In the genomic region with DNA sequence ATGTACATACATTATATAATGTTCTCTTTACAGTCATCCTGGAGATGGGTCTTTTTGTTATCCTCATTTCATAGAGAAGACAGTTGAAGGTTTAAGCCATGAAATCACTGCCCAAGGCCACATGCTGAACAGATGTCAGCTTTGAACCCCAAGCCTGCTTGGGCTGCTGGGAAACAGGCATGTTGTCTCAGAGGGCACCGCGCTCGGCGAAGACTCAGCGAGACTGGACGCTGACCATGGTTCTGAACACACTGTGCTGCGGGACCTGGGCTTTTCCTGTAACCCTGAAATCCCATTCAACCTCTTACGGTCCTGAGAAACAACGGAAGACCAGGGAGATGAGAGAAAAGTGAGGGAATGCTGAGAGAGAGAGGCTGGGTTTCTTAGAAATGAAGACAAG, we compare ENCODE assay signal across 1 cellular context.
TF ChIP-seq lines count a peak whose summit lies in the region.

No MANE protein-coding gene starts in this region.

TF ChIP-seq in HepG2, 621 proteins besides CTCF, POLR2A, EP300 and RAD21 (continued from another document and continues in another):
- TF ChIP-seq, protein P1, sequence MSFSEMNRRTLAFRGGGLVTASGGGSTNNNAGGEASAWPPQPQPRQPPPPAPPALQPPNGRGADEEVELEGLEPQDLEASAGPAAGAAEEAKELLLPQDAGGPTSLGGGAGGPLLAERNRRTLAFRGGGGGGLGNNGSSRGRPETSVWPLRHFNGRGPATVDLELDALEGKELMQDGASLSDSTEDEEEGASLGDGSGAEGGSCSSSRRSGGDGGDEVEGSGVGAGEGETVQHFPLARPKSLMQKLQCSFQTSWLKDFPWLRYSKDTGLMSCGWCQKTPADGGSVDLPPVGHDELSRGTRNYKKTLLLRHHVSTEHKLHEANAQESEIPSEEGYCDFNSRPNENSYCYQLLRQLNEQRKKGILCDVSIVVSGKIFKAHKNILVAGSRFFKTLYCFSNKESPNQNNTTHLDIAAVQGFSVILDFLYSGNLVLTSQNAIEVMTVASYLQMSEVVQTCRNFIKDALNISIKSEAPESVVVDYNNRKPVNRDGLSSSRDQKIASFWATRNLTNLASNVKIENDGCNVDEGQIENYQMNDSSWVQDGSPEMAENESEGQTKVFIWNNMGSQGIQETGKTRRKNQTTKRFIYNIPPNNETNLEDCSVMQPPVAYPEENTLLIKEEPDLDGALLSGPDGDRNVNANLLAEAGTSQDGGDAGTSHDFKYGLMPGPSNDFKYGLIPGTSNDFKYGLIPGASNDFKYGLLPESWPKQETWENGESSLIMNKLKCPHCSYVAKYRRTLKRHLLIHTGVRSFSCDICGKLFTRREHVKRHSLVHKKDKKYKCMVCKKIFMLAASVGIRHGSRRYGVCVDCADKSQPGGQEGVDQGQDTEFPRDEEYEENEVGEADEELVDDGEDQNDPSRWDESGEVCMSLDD (CRISPR knock-in tag; IDR thresholded peaks at IDR 0.05; ENCODE audit: borderline replicate concordance) = peak; percentile 70
- TF ChIP-seq ZNF20 (CRISPR knock-in tag; IDR thresholded peaks at IDR 0.05) = no peak
- TF ChIP-seq ZBTB7A (CRISPR knock-in tag; IDR thresholded peaks at IDR 0.05) = no peak
- TF ChIP-seq RXRB (CRISPR knock-in tag; IDR thresholded peaks at IDR 0.05; ENCODE audit: borderline replicate concordance) = peak; percentile 45; the same call in 1 of the 2 replicates
- TF ChIP-seq, protein P2, sequence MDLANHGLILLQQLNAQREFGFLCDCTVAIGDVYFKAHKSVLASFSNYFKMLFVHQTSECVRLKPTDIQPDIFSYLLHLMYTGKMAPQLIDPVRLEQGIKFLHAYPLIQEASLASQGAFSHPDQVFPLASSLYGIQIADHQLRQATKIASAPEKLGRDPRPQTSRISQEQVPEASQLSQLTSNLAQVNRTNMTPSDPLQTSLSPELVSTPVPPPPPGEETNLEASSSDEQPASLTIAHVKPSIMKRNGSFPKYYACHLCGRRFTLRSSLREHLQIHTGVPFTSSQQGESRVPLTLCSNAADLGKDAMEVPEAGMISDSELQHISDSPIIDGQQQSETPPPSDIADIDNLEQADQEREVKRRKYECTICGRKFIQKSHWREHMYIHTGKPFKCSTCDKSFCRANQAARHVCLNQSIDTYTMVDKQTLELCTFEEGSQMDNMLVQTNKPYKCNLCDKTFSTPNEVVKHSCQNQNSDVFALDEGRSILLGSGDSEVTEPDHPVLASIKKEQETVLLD (CRISPR knock-in tag; IDR thresholded peaks at IDR 0.05; ENCODE audit: low read depth) = no peak
- TF ChIP-seq, protein P3, sequence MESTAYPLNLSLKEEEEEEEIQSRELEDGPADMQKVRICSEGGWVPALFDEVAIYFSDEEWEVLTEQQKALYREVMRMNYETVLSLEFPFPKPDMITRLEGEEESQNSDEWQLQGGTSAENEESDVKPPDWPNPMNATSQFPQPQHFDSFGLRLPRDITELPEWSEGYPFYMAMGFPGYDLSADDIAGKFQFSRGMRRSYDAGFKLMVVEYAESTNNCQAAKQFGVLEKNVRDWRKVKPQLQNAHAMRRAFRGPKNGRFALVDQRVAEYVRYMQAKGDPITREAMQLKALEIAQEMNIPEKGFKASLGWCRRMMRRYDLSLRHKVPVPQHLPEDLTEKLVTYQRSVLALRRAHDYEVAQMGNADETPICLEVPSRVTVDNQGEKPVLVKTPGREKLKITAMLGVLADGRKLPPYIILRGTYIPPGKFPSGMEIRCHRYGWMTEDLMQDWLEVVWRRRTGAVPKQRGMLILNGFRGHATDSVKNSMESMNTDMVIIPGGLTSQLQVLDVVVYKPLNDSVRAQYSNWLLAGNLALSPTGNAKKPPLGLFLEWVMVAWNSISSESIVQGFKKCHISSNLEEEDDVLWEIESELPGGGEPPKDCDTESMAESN (CRISPR knock-in tag; conservative IDR thresholded peaks at IDR 0.05) = peak; percentile 58; the same call in 1 of the 2 replicates
- TF ChIP-seq HIVEP1 (CRISPR knock-in tag; IDR thresholded peaks at IDR 0.05) = no peak
- TF ChIP-seq, protein P4, sequence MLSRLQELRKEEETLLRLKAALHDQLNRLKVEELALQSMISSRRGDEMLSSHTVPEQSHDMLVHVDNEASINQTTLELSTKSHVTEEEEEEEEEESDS (CRISPR knock-in tag; IDR thresholded peaks at IDR 0.05; ENCODE audit: borderline replicate concordance) = no peak
- no peak for TF ChIP-seq ZNF44 (CRISPR knock-in tag; IDR thresholded peaks at IDR 0.05)
- TF ChIP-seq PRMT3 (CRISPR knock-in tag; IDR thresholded peaks at IDR 0.05; ENCODE audit: borderline replicate concordance, low read depth) = no peak; the same call in 1 of the 2 replicates
- no peak for TF ChIP-seq ZFYVE20 (CRISPR knock-in tag; IDR thresholded peaks at IDR 0.05; ENCODE audit: borderline replicate concordance, low read depth)
- TF ChIP-seq, protein P5, sequence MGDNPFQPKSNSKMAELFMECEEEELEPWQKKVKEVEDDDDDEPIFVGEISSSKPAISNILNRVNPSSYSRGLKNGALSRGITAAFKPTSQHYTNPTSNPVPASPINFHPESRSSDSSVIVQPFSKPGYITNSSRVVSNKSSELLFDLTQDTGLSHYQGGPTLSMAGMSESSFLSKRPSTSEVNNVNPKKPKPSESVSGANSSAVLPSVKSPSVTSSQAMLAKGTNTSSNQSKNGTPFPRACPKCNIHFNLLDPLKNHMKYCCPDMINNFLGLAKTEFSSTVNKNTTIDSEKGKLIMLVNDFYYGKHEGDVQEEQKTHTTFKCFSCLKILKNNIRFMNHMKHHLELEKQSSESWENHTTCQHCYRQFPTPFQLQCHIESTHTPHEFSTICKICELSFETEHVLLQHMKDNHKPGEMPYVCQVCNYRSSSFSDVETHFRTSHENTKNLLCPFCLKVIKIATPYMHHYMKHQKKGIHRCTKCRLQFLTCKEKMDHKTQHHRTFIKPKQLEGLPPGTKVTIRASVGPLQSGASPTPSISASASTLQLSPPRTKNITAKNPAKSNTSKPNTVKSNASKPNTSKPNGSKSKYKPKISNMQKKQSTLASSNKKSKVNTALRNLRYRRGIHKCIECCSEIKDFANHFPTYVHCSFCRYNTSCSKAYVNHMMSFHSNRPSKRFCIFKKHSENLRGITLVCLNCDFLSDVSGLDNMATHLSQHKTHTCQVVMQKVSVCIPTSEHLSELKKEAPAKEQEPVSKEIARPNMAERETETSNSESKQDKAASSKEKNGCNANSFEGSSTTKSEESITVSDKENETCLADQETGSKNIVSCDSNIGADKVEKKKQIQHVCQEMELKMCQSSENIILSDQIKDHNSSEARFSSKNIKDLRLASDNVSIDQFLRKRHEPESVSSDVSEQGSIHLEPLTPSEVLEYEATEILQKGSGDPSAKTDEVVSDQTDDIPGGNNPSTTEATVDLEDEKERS (CRISPR knock-in tag; IDR thresholded peaks at IDR 0.05) = no peak
- TF ChIP-seq ZNF616 (CRISPR knock-in tag; IDR thresholded peaks at IDR 0.05; ENCODE audit: low read depth) = 0 out of 2 replicates have a peak, but pooled peaks have one; percentile 57
- TF ChIP-seq, protein P6, sequence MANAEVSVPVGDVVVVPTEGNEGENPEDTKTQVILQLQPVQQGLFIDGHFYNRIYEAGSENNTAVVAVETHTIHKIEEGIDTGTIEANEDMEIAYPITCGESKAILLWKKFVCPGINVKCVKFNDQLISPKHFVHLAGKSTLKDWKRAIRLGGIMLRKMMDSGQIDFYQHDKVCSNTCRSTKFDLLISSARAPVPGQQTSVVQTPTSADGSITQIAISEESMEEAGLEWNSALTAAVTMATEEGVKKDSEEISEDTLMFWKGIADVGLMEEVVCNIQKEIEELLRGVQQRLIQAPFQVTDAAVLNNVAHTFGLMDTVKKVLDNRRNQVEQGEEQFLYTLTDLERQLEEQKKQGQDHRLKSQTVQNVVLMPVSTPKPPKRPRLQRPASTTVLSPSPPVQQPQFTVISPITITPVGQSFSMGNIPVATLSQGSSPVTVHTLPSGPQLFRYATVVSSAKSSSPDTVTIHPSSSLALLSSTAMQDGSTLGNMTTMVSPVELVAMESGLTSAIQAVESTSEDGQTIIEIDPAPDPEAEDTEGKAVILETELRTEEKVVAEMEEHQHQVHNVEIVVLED (CRISPR knock-in tag; IDR thresholded peaks at IDR 0.05; ENCODE audit: borderline replicate concordance) = no peak
- TF ChIP-seq BHLHE40 (IDR thresholded peaks at IDR 0.05; ENCODE audit: low read length) = no peak
- TF ChIP-seq ZNF451 (CRISPR knock-in tag; IDR thresholded peaks at IDR 0.05) = no peak
- TF ChIP-seq CAMTA2 (CRISPR knock-in tag; IDR thresholded peaks at IDR 0.05; ENCODE audit: borderline replicate concordance) = no peak; the same call in 1 of the 2 replicates
- no peak for TF ChIP-seq TBP (CRISPR knock-in tag; IDR thresholded peaks at IDR 0.05)
- peak; percentile 86 for TF ChIP-seq SAP130 (CRISPR knock-in tag; IDR thresholded peaks at IDR 0.05; ENCODE audit: low read depth)
- TF ChIP-seq, protein P7, sequence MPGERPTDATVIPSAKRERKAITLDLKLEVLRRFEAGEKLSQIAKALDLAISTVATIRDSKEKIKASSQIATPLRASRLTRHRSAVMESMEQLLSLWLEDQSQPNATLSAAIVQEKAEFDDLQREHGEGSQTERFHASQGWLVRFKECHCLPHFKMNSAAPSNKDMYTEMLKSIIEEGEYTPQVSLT (CRISPR knock-in tag; IDR thresholded peaks at IDR 0.05; ENCODE audit: borderline replicate concordance, low read depth) = no peak
- TF ChIP-seq, protein P8, sequence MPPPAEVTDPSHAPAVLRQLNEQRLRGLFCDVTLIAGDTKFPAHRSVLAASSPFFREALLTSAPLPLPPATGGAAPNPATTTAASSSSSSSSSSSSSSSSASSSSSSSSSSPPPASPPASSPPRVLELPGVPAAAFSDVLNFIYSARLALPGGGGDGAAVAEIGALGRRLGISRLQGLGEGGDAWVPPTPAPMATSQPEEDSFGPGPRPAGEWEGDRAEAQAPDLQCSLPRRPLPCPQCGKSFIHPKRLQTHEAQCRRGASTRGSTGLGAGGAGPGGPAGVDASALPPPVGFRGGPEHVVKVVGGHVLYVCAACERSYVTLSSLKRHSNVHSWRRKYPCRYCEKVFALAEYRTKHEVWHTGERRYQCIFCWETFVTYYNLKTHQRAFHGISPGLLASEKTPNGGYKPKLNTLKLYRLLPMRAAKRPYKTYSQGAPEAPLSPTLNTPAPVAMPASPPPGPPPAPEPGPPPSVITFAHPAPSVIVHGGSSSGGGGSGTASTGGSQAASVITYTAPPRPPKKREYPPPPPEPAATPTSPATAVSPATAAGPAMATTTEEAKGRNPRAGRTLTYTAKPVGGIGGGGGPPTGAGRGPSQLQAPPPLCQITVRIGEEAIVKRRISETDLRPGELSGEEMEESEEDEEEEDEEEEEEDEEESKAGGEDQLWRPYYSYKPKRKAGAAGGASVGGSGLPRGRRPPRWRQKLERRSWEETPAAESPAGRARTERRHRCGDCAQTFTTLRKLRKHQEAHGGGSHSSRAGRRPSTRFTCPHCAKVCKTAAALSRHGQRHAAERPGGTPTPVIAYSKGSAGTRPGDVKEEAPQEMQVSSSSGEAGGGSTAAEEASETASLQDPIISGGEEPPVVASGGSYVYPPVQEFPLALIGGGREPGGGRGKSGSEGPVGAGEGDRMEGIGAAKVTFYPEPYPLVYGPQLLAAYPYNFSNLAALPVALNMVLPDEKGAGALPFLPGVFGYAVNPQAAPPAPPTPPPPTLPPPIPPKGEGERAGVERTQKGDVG (CRISPR knock-in tag; IDR thresholded peaks at IDR 0.05; ENCODE audit: borderline replicate concordance) = no peak
- peak; percentile 58; the same call in 1 of the 2 replicates for TF ChIP-seq FOXJ3 (CRISPR knock-in tag; IDR thresholded peaks at IDR 0.05; ENCODE audit: borderline replicate concordance)
- TF ChIP-seq, protein P9, sequence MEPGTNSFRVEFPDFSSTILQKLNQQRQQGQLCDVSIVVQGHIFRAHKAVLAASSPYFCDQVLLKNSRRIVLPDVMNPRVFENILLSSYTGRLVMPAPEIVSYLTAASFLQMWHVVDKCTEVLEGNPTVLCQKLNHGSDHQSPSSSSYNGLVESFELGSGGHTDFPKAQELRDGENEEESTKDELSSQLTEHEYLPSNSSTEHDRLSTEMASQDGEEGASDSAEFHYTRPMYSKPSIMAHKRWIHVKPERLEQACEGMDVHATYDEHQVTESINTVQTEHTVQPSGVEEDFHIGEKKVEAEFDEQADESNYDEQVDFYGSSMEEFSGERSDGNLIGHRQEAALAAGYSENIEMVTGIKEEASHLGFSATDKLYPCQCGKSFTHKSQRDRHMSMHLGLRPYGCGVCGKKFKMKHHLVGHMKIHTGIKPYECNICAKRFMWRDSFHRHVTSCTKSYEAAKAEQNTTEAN (CRISPR knock-in tag; conservative IDR thresholded peaks at IDR 0.05) = peak; percentile 91
- TF ChIP-seq ZNF235 (CRISPR knock-in tag; IDR thresholded peaks at IDR 0.05; ENCODE audit: borderline replicate concordance) = peak; percentile 69; the same call in 1 of the 2 replicates
- TF ChIP-seq HNF4G (IDR thresholded peaks at IDR 0.05; ENCODE audit: borderline replicate concordance, low read depth, low read length) = no peak
- no peak for TF ChIP-seq HNF4G (CRISPR knock-in tag; IDR thresholded peaks at IDR 0.05; ENCODE audit: borderline replicate concordance, low read depth)
- no peak for TF ChIP-seq ATM (IDR thresholded peaks at IDR 0.05; ENCODE audit: borderline replicate concordance)
- TF ChIP-seq, protein P10, sequence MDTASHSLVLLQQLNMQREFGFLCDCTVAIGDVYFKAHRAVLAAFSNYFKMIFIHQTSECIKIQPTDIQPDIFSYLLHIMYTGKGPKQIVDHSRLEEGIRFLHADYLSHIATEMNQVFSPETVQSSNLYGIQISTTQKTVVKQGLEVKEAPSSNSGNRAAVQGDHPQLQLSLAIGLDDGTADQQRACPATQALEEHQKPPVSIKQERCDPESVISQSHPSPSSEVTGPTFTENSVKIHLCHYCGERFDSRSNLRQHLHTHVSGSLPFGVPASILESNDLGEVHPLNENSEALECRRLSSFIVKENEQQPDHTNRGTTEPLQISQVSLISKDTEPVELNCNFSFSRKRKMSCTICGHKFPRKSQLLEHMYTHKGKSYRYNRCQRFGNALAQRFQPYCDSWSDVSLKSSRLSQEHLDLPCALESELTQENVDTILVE (CRISPR knock-in tag; IDR thresholded peaks at IDR 0.05) = peak; percentile 74; the same call in 1 of the 2 replicates
- TF ChIP-seq, protein P11, sequence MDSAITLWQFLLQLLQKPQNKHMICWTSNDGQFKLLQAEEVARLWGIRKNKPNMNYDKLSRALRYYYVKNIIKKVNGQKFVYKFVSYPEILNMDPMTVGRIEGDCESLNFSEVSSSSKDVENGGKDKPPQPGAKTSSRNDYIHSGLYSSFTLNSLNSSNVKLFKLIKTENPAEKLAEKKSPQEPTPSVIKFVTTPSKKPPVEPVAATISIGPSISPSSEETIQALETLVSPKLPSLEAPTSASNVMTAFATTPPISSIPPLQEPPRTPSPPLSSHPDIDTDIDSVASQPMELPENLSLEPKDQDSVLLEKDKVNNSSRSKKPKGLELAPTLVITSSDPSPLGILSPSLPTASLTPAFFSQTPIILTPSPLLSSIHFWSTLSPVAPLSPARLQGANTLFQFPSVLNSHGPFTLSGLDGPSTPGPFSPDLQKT (CRISPR knock-in tag; IDR thresholded peaks at IDR 0.05; ENCODE audit: borderline replicate concordance) = no peak; the same call in 1 of the 2 replicates
- TF ChIP-seq THAP11 (CRISPR knock-in tag; IDR thresholded peaks at IDR 0.05) = peak; percentile 47; the same call in 1 of the 2 replicates
- TF ChIP-seq HMGA1 (CRISPR knock-in tag; conservative IDR thresholded peaks at IDR 0.05) = no peak
- no peak for TF ChIP-seq NR2F1 (CRISPR knock-in tag; IDR thresholded peaks at IDR 0.05)
